21 cellular contexts compared by ENCODE assay signal in the genomic region with DNA sequence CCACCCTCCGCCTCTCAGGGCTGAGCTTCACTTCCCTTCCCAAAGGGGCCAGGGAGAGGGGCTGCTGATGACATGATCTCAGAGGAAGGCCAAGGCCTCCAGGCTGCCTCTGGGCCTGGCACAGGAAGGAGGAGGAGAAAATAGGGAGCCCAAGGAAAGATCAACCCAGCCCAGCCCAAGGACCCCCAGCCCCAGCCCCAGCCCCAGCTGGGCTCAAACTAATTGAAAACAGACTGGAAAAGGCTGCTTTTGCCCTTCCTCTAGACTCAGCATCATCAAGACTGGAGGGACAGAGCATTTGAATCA. TPM values are rescaled to one million over a fixed set of nuclear protein-coding genes. Genes with fewer than 3 reads are reported as not detected.
A peak's percentile ranks its signal among the peaks of the same experiment; 100 is the strongest.
DNase-seq lines count a peak whose midpoint lies in the region; ATAC-seq and TF ChIP-seq lines count a peak whose summit lies in the region.
"Had no signal": no experiment of that assay in that cellular context is flagged by ENCODE, and none has a peak within 500 bp of the region (broad histone marks: within the 10 kb centered on the region; RNA-seq: fewer than 3 reads in every experiment).

No MANE protein-coding gene starts in this region.

- no peaks in the 10 kb centered on the region for H3K9me3 ChIP-seq in endodermal cell (ENCODE audit: control insufficient read depth, low read length)
- no peaks in the 10 kb centered on the region for H3K9me3 ChIP-seq in neuronal stem cell (replicated peaks in 1 of 2; ENCODE audit: control insufficient read depth in 2 of 2, insufficient read depth in 1 of 2, low read depth in 1 of 2, low read length in 2 of 2)
- H3K9me3 ChIP-seq: BE2C, BLaER1, Caco-2 had no signal

- H3K4me3 Mint-ChIP-seq in endodermal cell, result no peak overlapping the region
- H3K4me3 Mint-ChIP-seq: CD4-positive, alpha-beta T cell; CD8-positive, alpha-beta T cell had no signal

- H3K4me1 ChIP-seq in endodermal cell (ENCODE audit: control insufficient read depth, insufficient read depth, low read length), result no peaks in the 10 kb centered on the region
- peaks cover 0 to 8% of the 10 kb centered on the region in 2 donors for H3K4me1 ChIP-seq in neuronal stem cell (ENCODE audit: control insufficient read depth in 2 of 2, insufficient read depth in 1 of 2, low read depth in 1 of 2, low read length in 2 of 2)
- H3K4me1 ChIP-seq: BE2C, BLaER1 had no signal

- DNase-seq in RWPE1 (ENCODE audit: low spot score) (no peak), coronary artery (ENCODE audit: low spot score) (peak; percentile 52), endodermal cell (peak; percentile 35), neuronal stem cell (ENCODE audit: low spot score) (no peak), GM03348 (ENCODE audit: low spot score) (no peak), SHP77 (lab: John Stamatoyannopoulos, UW) (no peak)
- no peak for DNase-seq in activated CD4-positive, alpha-beta T cell treated with anti-CD3 and anti-CD28 coated beads for 48 hours
- DNase-seq: 8988T; ACHN; BE2C; C1 segment of cervical spinal cord; Caco-2; Calu3; CD4-positive, alpha-beta T cell; CD8-positive, alpha-beta T cell; DMS79 treated with DMSO at 0.1 percent for 48 hours; GF-D8 had no signal

- H3K4ac ChIP-seq in neuronal stem cell (ENCODE audit: low read length), result no peak overlapping the region

- H3K23ac ChIP-seq in neuronal stem cell (ENCODE audit: low read depth, low read length, poor library complexity), result no peak overlapping the region

- H2BK120ac ChIP-seq in neuronal stem cell (ENCODE audit: low read depth, low read length), result no peak overlapping the region

- H2BK12ac ChIP-seq in neuronal stem cell (ENCODE audit: low read length), result no peak overlapping the region

- H3K4me1 Mint-ChIP-seq in endodermal cell, result peaks cover 5% of the 10 kb centered on the region

- CTCF ChIA-PET in RWPE1 (lab: Yijun Ruan, JAX), result no interaction called here

- whole genome bisulfite sequencing in endodermal cell (ENCODE audit: insufficient coverage in 1 of 2, insufficient read length in 1 of 2), 2 experiments, result 89% methylated on average over 1 of the region's 1 CpG; no CpG with 5 or more reads in 1 of the 2 experiments
- WGBS in neuronal stem cell (ENCODE audit: extremely low coverage in 2 of 2, insufficient read length in 2 of 2, insufficient replicate concordance in 1 of 2), 2 donors, result no CpG with 5 or more reads among the region's 1 CpG

- no peak overlapping the region for H4K91ac ChIP-seq in neuronal stem cell (ENCODE audit: low read depth, low read length, poor library complexity)

- POLR2A ChIA-PET in RWPE1 (lab: Yijun Ruan, JAX; ENCODE audit: low non-redundant PET), result no interaction called here

- peak overlapping the region; percentile 15 for H3K18ac ChIP-seq in neuronal stem cell (ENCODE audit: low read length)

- H3K4me3 ChIP-seq in coronary artery, result no peak overlapping the region
- no peak overlapping the region for H3K4me3 ChIP-seq in endodermal cell (ENCODE audit: low read length)
- H3K4me3 ChIP-seq in neuronal stem cell (ENCODE audit: low read length in 2 of 2), result no peak overlapping the region
- H3K4me3 ChIP-seq: BLaER1, GM12878 had no signal

- no peak overlapping the region for H2BK15ac ChIP-seq in neuronal stem cell (ENCODE audit: low read length)

- H3K14ac ChIP-seq in neuronal stem cell (ENCODE audit: low read length), result peak overlapping the region; percentile 43

- TF ChIP-seq CTCF in RWPE1 (conservative IDR thresholded peaks at IDR 0.05; ENCODE audit: low read depth), result no peak
- TF ChIP-seq CTCF in coronary artery (IDR thresholded peaks at IDR 0.05), result no peak
- TF ChIP-seq CTCF in endodermal cell (conservative IDR thresholded peaks at IDR 0.05), result no peak

- no peak overlapping the region for H4K8ac ChIP-seq in neuronal stem cell (ENCODE audit: low read depth, low read length)

- no peak for ATAC-seq in GM21529 (IDR thresholded peaks at IDR 0.05; ENCODE audit: unreplicated experiment)
- ATAC-seq: CD8-positive, alpha-beta T cell; GM12878 had no signal

- H3K79me1 ChIP-seq in neuronal stem cell (ENCODE audit: low read depth, low read length), result no peaks in the 10 kb centered on the region

- H2AK5ac ChIP-seq in neuronal stem cell (ENCODE audit: low read depth, low read length), result no peak overlapping the region

- H3K27ac ChIP-seq in RWPE1 (peak overlapping the region; percentile 48), coronary artery (no peak overlapping the region), endodermal cell (ENCODE audit: low read depth, low read length) (no peak overlapping the region), neuronal stem cell (replicated peaks; ENCODE audit: low read length) (no peak overlapping the region)
- H3K27ac ChIP-seq: BLaER1 had no signal

- H3K27me3 Mint-ChIP-seq in endodermal cell (ENCODE audit: insufficient read depth), result peaks cover 10% of the 10 kb centered on the region

- no peak overlapping the region for H3K27ac Mint-ChIP-seq in endodermal cell
- H3K27ac Mint-ChIP-seq: CD4-positive, alpha-beta T cell; CD8-positive, alpha-beta T cell had no signal

- H3K9me3 Mint-ChIP-seq in endodermal cell, result no peaks in the 10 kb centered on the region
- H3K9me3 Mint-ChIP-seq: CD4-positive, alpha-beta T cell; CD8-positive, alpha-beta T cell had no signal

- no peaks in the 10 kb centered on the region for H3K36me3 Mint-ChIP-seq in endodermal cell (ENCODE audit: low read depth)
- H3K36me3 Mint-ChIP-seq: CD8-positive, alpha-beta T cell had no signal

- no peaks in the 10 kb centered on the region for H3K36me3 ChIP-seq in endodermal cell (ENCODE audit: control insufficient read depth, insufficient read depth, low read length)
- H3K36me3 ChIP-seq in neuronal stem cell (replicated peaks in 1 of 2; ENCODE audit: control insufficient read depth in 2 of 2, insufficient read depth in 2 of 2, low read length in 2 of 2), result no peaks in the 10 kb centered on the region
- H3K36me3 ChIP-seq: BE2C, BLaER1 had no signal

- no peak overlapping the region for H2BK5ac ChIP-seq in neuronal stem cell (ENCODE audit: low read length)

- H2AFZ ChIP-seq in neuronal stem cell (ENCODE audit: low read length), result no peak overlapping the region

- H3K27me3 ChIP-seq in endodermal cell (ENCODE audit: control insufficient read depth, insufficient read depth, low read length, poor library complexity, severe bottlenecking) (no peaks in the 10 kb centered on the region), neuronal stem cell (ENCODE audit: control insufficient read depth in 3 of 3, insufficient read depth in 3 of 3, low read depth in 1 of 3, low read length in 3 of 3) (no peaks in the 10 kb centered on the region)
- H3K27me3 ChIP-seq: BE2C, BLaER1 had no signal

- H3K9ac ChIP-seq in endodermal cell (ENCODE audit: extremely low read depth, low read length, poor library complexity, severe bottlenecking) (no peak overlapping the region), neuronal stem cell (ENCODE audit: low read depth, low read length, poor library complexity) (no peak overlapping the region)
- H3K9ac ChIP-seq: BLaER1 had no signal

- H3K4me2 ChIP-seq in neuronal stem cell (ENCODE audit: insufficient read depth, low read length, poor library complexity, severe bottlenecking), result no peak overlapping the region
- H3K4me2 ChIP-seq: BLaER1 had no signal

RNA-seq across cellular contexts. Expression of a gene that starts 18.3 kb away (rescaled TPM):
- not detected for total RNA-seq in endodermal cell
- polyA plus RNA-seq in endodermal cell (2013, experiment 1 of 2), result 2.9 TPM
- 2.8 TPM for polyA plus RNA-seq in endodermal cell (2013, experiment 2 of 2)
- 6.2 TPM for polyA plus RNA-seq in neuronal stem cell (2013, experiment 1 of 2)
- polyA plus RNA-seq in neuronal stem cell (2013, experiment 2 of 2), result 6.7 TPM
- total RNA-seq: Caco-2; Calu3; CD4-positive, alpha-beta T cell; CD8-positive, alpha-beta T cell; GM12878 had no signal
- polyA plus RNA-seq: AG04450, GM12878 had no signal

Comparison
In these comparisons a context has a peak if more than half of its experiments do, and no peak if none do; other contexts are left out.
1. DNase-seq: peak in coronary artery (single experiment) and endodermal cell (single experiment); none in RWPE1 (single experiment), neuronal stem cell (single experiment), GM03348 (single experiment), SHP77 (0 of 2) and activated CD4-positive, alpha-beta T cell treated with anti-CD3 and anti-CD28 coated beads for 48 hours (single experiment).